Comparison of ENCODE assay signal across 1 cellular context in the genomic region with DNA sequence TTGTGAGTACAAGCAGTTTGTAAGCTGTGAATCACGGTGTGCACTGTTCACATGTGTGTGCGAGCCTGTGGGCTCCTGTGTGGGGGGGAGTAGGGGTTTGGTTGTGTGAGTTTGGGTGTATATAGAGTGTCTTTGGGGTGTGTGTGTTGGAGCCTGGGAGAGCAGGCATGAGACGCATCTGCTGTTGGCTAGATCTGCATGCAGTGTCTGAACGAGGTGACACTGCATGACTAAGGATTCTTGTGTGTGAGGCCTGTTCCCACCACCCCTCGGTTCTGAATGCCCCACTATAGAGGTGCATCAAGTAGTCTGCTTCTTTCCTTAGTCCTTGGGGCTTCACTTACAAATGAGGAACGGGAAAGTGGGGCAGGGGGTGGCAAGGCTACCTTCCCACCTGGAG.
TF ChIP-seq lines count a peak whose summit lies in the region.

No MANE protein-coding gene starts in this region.

TF ChIP-seq in WTC11, 78 proteins besides CTCF, POLR2A, EP300 and RAD21 (continued from another document):
- TF ChIP-seq, protein P1, sequence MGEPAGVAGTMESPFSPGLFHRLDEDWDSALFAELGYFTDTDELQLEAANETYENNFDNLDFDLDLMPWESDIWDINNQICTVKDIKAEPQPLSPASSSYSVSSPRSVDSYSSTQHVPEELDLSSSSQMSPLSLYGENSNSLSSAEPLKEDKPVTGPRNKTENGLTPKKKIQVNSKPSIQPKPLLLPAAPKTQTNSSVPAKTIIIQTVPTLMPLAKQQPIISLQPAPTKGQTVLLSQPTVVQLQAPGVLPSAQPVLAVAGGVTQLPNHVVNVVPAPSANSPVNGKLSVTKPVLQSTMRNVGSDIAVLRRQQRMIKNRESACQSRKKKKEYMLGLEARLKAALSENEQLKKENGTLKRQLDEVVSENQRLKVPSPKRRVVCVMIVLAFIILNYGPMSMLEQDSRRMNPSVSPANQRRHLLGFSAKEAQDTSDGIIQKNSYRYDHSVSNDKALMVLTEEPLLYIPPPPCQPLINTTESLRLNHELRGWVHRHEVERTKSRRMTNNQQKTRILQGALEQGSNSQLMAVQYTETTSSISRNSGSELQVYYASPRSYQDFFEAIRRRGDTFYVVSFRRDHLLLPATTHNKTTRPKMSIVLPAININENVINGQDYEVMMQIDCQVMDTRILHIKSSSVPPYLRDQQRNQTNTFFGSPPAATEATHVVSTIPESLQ (CRISPR knock-in tag; IDR thresholded peaks at IDR 0.05), result no peak
